8 cellular contexts compared by ENCODE assay signal in the genomic region with DNA sequence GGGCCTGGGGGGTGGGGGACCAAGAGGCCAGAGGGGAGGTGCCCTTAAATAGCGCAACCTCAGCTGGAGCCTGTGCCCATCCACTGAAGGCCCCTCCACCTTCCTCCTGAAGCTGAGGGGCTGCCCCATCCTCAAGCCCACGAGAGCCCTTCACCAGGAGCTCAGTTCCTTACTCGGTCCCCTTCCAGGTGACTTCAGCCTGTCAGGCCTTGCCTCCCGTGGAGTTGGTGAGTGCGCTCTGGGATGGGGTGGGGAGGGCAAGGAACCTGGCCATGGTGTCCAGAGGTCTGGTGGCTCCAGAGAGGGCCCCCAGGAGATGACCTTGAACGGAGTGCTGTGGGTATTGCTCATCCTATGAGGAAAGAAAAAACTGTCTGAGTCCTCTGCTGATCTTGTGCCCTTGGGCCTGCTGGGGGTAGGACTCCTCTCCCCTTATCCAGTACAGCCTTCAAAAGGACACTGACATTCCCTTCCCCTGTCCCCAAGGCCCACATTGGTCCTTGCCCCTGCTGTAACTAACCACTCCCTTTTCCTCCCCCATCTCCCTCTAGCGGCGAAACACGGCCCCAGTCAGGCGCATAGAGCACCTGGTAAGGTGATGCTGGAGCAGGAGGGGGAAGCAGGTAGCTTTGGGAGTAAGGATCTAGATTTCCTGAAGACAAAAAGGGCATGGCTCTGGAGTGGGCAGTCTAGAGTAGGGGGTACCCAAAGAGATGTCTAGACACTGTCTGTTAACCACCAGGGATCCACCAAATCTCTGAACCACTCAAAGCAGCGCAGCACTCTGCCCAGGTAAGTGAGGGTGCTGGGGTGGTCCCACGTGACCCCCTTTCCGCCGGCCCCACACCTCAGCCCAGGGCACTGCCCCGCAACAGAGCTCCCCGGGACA. TPM values are rescaled to one million over a fixed set of nuclear protein-coding genes. Genes with fewer than 3 reads are reported as not detected.
A peak's percentile ranks its signal among the peaks of the same experiment; 100 is the strongest.
DNase-seq lines count a peak whose midpoint lies in the region; ATAC-seq and TF ChIP-seq lines count a peak whose summit lies in the region.

No MANE protein-coding gene starts in this region.

- intact Hi-C loops in natural killer cell (cut with micrococcal nuclease), result no loop called here
- intact Hi-C loops in tibial artery (cut with DNase I; ENCODE audit: low total_unique reads), result no loop called here

- H3K36me3 Mint-ChIP-seq in natural killer cell, result no peaks in the 10 kb centered on the region

- H3K4me1 ChIP-seq in tibial artery, result peaks cover 9 to 81% (median 61%) of the 10 kb centered on the region in 4 donors

- no peaks in the 10 kb centered on the region for H3K9me3 Mint-ChIP-seq in natural killer cell

- H3K4me3 ChIP-seq in fibroblast of pulmonary artery (replicated peaks; ENCODE audit: low read depth, low read length) (peak overlapping the region; percentile 40), tibial artery (peak overlapping the region; percentile 71 to 79)

- H3K27ac ChIP-seq in tibial artery, result peak overlapping the region; percentile 99

- no peaks in the 10 kb centered on the region for H3K27me3 ChIP-seq in tibial artery

- DNase-seq in NK-92 treated with Interleukin-12 subunit alpha and Interleukin-12 subunit beta, amount 100 ng/mL, for 24 hours (lab: John Stamatoyannopoulos, UW), result peak; percentile 7
- DNase-seq in NK-92 (lab: John Stamatoyannopoulos, UW; ENCODE audit: unreplicated experiment), result no peak
- DNase-seq in NCI-H748 (lab: John Stamatoyannopoulos, UW; ENCODE audit: unreplicated experiment), result peak; percentile 87
- peak; percentile 29 to 34 for DNase-seq in activated T-helper 1 cell treated with anti-CD3 and anti-CD28 coated beads, Interleukin-2, amount 50 U/mL, for 16 hours (ENCODE audit: low read depth in 1 of 2, low spot score in 1 of 2)
- no peak for DNase-seq in fibroblast of pulmonary artery (ENCODE audit: low read depth)
- DNase-seq in natural killer cell, result peak; percentile 34
- peak; percentile 72 to 89 for DNase-seq in tibial artery

- TF ChIP-seq CTCF in fibroblast of pulmonary artery (IDR thresholded peaks at IDR 0.05; ENCODE audit: low read length, missing control alignments) (peak; percentile 74), natural killer cell (IDR thresholded peaks at IDR 0.05) (peak; percentile 70), tibial artery (IDR thresholded peaks at IDR 0.05) (peak; percentile 68 to 78)

- ATAC-seq in natural killer cell, result peak; percentile 8 to 20 (median 14)
- no peak for ATAC-seq in HG03025 (IDR thresholded peaks at IDR 0.05; ENCODE audit: low FRiP score, unreplicated experiment)

- peak overlapping the region; percentile 94 for H3K4me3 Mint-ChIP-seq in natural killer cell

- no peaks in the 10 kb centered on the region for H3K9me3 ChIP-seq in tibial artery

- H3K4me1 Mint-ChIP-seq in natural killer cell, result peaks cover 18 to 21% of the 10 kb centered on the region in 2 donors

- H3K27ac Mint-ChIP-seq in natural killer cell, result peak overlapping the region; percentile 80 to 93

- no peaks in the 10 kb centered on the region for H3K27me3 Mint-ChIP-seq in natural killer cell (ENCODE audit: low read depth in 2 of 2)

- peaks cover 37 to 45% (median 40%) of the 10 kb centered on the region in 3 donors for H3K36me3 ChIP-seq in tibial artery

RNA-seq across cellular contexts. Expression of a gene that starts 3.6 kb away (rescaled TPM):
- total RNA-seq in natural killer cell, result 1 to 10 TPM in 2 of 3 donors, under 1 TPM in 1; 0.95 to 1.8 (median 1.0) TPM

RNA-seq across cellular contexts. Expression of a gene that starts 25.7 kb away (rescaled TPM):
- total RNA-seq in natural killer cell, result 10 to 100 TPM; 32.6 to 48.0 (median 42.6) TPM

RNA-seq across cellular contexts. Expression of a gene that starts 44.0 kb away (rescaled TPM):
- total RNA-seq in natural killer cell, result under 1 TPM in 1 of 3 donors, not detected in 2; 0.61 TPM

RNA-seq across cellular contexts. Expression of a gene that starts 47.2 kb away (rescaled TPM):
- 100 to 1,000 TPM; 505 to 537 (median 518) TPM for total RNA-seq in natural killer cell

RNA-seq across cellular contexts. Expression of a gene that starts 49.8 kb away (rescaled TPM):
- total RNA-seq in natural killer cell, result not detected

Comparison
In these comparisons a context has a peak if more than half of its experiments do, and no peak if none do; other contexts are left out.
1. DNase-seq: peak in NK-92 treated with Interleukin-12 subunit alpha and Interleukin-12 subunit beta, amount 100 ng/mL, for 24 hours (single experiment), NCI-H748 (single experiment), activated T-helper 1 cell treated with anti-CD3 and anti-CD28 coated beads, Interleukin-2, amount 50 U/mL, for 16 hours (2 of 2), natural killer cell (single experiment) and tibial artery (2 of 2); none in NK-92 (single experiment) and fibroblast of pulmonary artery (single experiment).
2. Peak in every context shown above with its lines, with median percentiles within 50 percentile points of each other: CTCF ChIP-seq.